15 cellular contexts compared by ENCODE assay signal in genomic region chr12:96471368-96472040, GRCh38. TPM values are rescaled to one million over a fixed set of nuclear protein-coding genes. Genes with fewer than 3 reads are reported as not detected.
DNase-seq lines count a peak whose midpoint lies in the region; ATAC-seq, FAIRE-seq and TF ChIP-seq lines count a peak whose summit lies in the region.
"Had no signal": no experiment of that assay in that cellular context is flagged by ENCODE, and none has a peak within 500 bp of the region (broad histone marks: within the 10 kb centered on the region; RNA-seq: fewer than 3 reads in every experiment).

No MANE protein-coding gene starts in this region.

- H3K36me3 ChIP-seq in bronchial epithelial cell (ENCODE audit: control insufficient read depth, insufficient read depth, low read length) (no peaks in the 10 kb centered on the region), keratinocyte (ENCODE audit: control insufficient read depth in 2 of 2, extremely low read depth in 1 of 2, insufficient read depth in 2 of 2, low read length in 2 of 2) (no peaks in the 10 kb centered on the region)

- H3K27me3 ChIP-seq in bronchial epithelial cell (ENCODE audit: control insufficient read depth, insufficient read depth, low read length) (no peaks in the 10 kb centered on the region), keratinocyte (ENCODE audit: control insufficient read depth, extremely low read depth, insufficient read depth, low read length) (no peaks in the 10 kb centered on the region)

- H3K9me3 ChIP-seq in keratinocyte (ENCODE audit: control insufficient read depth, low read depth, low read length): no peaks in the 10 kb centered on the region

- peak; percentile 65 for DNase-seq in AG08396 (ENCODE audit: low spot score)
- peak; percentile 44 for DNase-seq in HT1080 (ENCODE audit: low read depth)
- DNase-seq in bronchial epithelial cell (ENCODE audit: low read depth): peak; percentile 69
- DNase-seq in keratinocyte (ENCODE audit: low read depth, low spot score): no peak
- no peak for DNase-seq in GM12892 (ENCODE audit: insufficient read length)
- DNase-seq in omental fat pad (ENCODE audit: low spot score): no peak
- DNase-seq in activated T-cell treated with anti-CD3 and anti-CD28 coated beads, Interleukin-2, amount 50 U/mL, for 48 hours: no peak
- DNase-seq: activated CD4-positive, alpha-beta T cell treated with anti-CD3 and anti-CD28 coated beads for 48 hours; activated naive CD8-positive, alpha-beta T cell treated with anti-CD3 and anti-CD28 coated beads for 36 hours; activated T-cell treated with anti-CD3 and anti-CD28 coated beads for 4 hours; cortex of kidney; foreskin melanocyte; NCI-H774 had no signal

- FAIRE-seq in bronchial epithelial cell (lab: Jason Lieb, UNC) (peak; percentile 73), keratinocyte (lab: Jason Lieb, UNC) (peak; percentile 96), GM12892 (lab: Jason Lieb, UNC) (no peak)

- peak overlapping the region; percentile 48 for H3K27ac ChIP-seq in keratinocyte (ENCODE audit: control insufficient read depth, insufficient read depth, low read length)
- H3K27ac ChIP-seq: parathyroid adenoma had no signal

- no peaks in the 10 kb centered on the region for H4K20me1 ChIP-seq in keratinocyte (ENCODE audit: control insufficient read depth, extremely low read depth, insufficient read depth, low read length)

- peaks cover 29% of the 10 kb centered on the region for H3K4me1 ChIP-seq in keratinocyte (ENCODE audit: control insufficient read depth, extremely low read depth, insufficient read depth, low read length)
- H3K4me1 ChIP-seq: parathyroid adenoma had no signal

- ATAC-seq in omental fat pad (ENCODE audit: low FRiP score) (no peak), GM21529 (IDR thresholded peaks at IDR 0.05; ENCODE audit: unreplicated experiment) (no peak)

- dilution Hi-C loops in keratinocyte (cut with MboI; ENCODE audit: extremely low pct_ligation_motif_present, low sequenced_read_pairs): no loop called here

- H3K4me2 ChIP-seq in keratinocyte (ENCODE audit: control insufficient read depth, extremely low read depth, insufficient read depth, low read depth, low read length): no peak overlapping the region

- peak overlapping the region; percentile 61 for H2AFZ ChIP-seq in keratinocyte (ENCODE audit: control insufficient read depth, low read length)
- H2AFZ ChIP-seq: parathyroid adenoma had no signal

- no peak for TF ChIP-seq POLR2A in GM12892 (IDR thresholded peaks at IDR 0.05; ENCODE audit: low read depth, low read length)

- H3K9me1 ChIP-seq in keratinocyte (ENCODE audit: control insufficient read depth, extremely low read depth, insufficient read depth, low read length): no peaks in the 10 kb centered on the region

- TF ChIP-seq CTCF in bronchial epithelial cell (IDR thresholded peaks at IDR 0.05; ENCODE audit: insufficient read depth, low read length, severe bottlenecking): no peak
- no peak for TF ChIP-seq CTCF in keratinocyte (optimal IDR thresholded peaks at IDR 0.05 in 1 of 3, IDR thresholded peaks at IDR 0.05 in 1 of 3, conservative IDR thresholded peaks at IDR 0.05 in 1 of 3; ENCODE audit: extremely low read depth in 1 of 3, insufficient read depth in 2 of 3, low read length in 3 of 3)
- no peak for TF ChIP-seq CTCF in omental fat pad (IDR thresholded peaks at IDR 0.05)

- H3K4me3 ChIP-seq in bronchial epithelial cell (ENCODE audit: low read depth, low read length) (no peak overlapping the region), keratinocyte (ENCODE audit: control insufficient read depth in 2 of 3, extremely low read depth in 1 of 3, insufficient read depth in 2 of 3, low read depth in 1 of 3, low read length in 3 of 3) (no peak overlapping the region)

- H3K79me2 ChIP-seq in keratinocyte (ENCODE audit: control insufficient read depth, insufficient read depth, low read length): no peaks in the 10 kb centered on the region
- H3K79me2 ChIP-seq: parathyroid adenoma had no signal

- no peak overlapping the region for H3K9ac ChIP-seq in keratinocyte (ENCODE audit: control insufficient read depth, extremely low read depth, insufficient read depth, low read length)
- H3K9ac ChIP-seq: parathyroid adenoma had no signal

RNA-seq across cellular contexts. Expression of gene CFAP54, which starts 17.9 kb away (rescaled TPM):
- 0.63 and 5.3 TPM in 2 replicates for total RNA-seq in HT1080 (2014; rRNA removed; shearing (Covaris generic))
- polyA plus RNA-seq in HT1080 (2015; cell fraction: cytosol; rRNA removed): 2.5 and 2.6 TPM in 2 replicates
- 2.4 and 2.6 TPM in 2 replicates for polyA plus RNA-seq in HT1080 (2015; cell fraction: nucleus; rRNA removed)
- total RNA-seq in bronchial epithelial cell (0.26 TPM in 2 replicates), omental fat pad (1 to 10 TPM in 2 of 4 donors, under 1 TPM in 2; 0.60 to 2.2 (median 1.0) TPM)
- 0.46 to 1.2 TPM (median 0.77 TPM) in 3 replicates for polyA plus RNA-seq in keratinocyte
- 0.35 TPM for polyA plus RNA-seq in keratinocyte (2011; ENCODE audit: low read depth)
- polyA plus RNA-seq in keratinocyte (2011; cell fraction: cytosol; rRNA removed): 0.21 and 0.35 TPM in 2 replicates
- 0.84 and 1.1 TPM in 2 replicates for polyA plus RNA-seq in keratinocyte (2011; cell fraction: nucleus; rRNA removed)
- 0.89 TPM in 1 of 2 replicates, not detected in the other for polyA plus RNA-seq in keratinocyte (2012; ENCODE audit: low replicate concordance)
- 0.79 to 4.8 TPM (median 4.4 TPM) in 3 replicates for polyA minus RNA-seq in keratinocyte
- 1.3 TPM for polyA minus RNA-seq in keratinocyte (2011; cell fraction: cytosol; rRNA and poly(A)+ RNA removed)
- 1.1 and 3.5 TPM in 2 replicates for polyA minus RNA-seq in keratinocyte (2011; cell fraction: nucleus; rRNA and poly(A)+ RNA removed)
- polyA plus RNA-seq in GM12892 (2012; ENCODE audit: missing spikeins): 1.1 TPM

Comparison
In these comparisons a context has a peak if more than half of its experiments do, and no peak if none do; other contexts are left out.
1. DNase-seq: peak in AG08396 (single experiment), HT1080 (single experiment) and bronchial epithelial cell (single experiment); none in keratinocyte (single experiment), GM12892 (single experiment), omental fat pad (single experiment) and activated T-cell treated with anti-CD3 and anti-CD28 coated beads, Interleukin-2, amount 50 U/mL, for 48 hours (0 of 2).